In genomic region chrX:131752493-131753198, GRCh38 we compare ENCODE assay signal across 10 cellular contexts.
A peak's percentile ranks its signal among the peaks of the same experiment; 100 is the strongest.
DNase-seq lines count a peak whose midpoint lies in the region; ATAC-seq lines count a peak whose summit lies in the region.
"Had no signal": no experiment of that assay in that cellular context is flagged by ENCODE, and none has a peak within 500 bp of the region (broad histone marks: within the 10 kb centered on the region; RNA-seq: fewer than 3 reads in every experiment).

No MANE protein-coding gene starts in this region.

- no peak overlapping the region for H3K4me3 ChIP-seq in mesendoderm (ENCODE audit: low read length)
- H3K4me3 ChIP-seq: lower lobe of right lung had no signal

- peak overlapping the region in 5 of 6 donors; percentile 78 to 94 (median 89) for H3K27ac Mint-ChIP-seq in naive B cell

- H2BK15ac ChIP-seq in mesendoderm (replicated peaks; ENCODE audit: low read depth): no peak overlapping the region

- H3K9ac ChIP-seq in mesendoderm (ENCODE audit: low read length): no peak overlapping the region

- H3K4ac ChIP-seq in mesendoderm (ENCODE audit: low read depth, low read length): no peak overlapping the region

- H3K9me3 Mint-ChIP-seq in naive B cell: no peaks in the 10 kb centered on the region

- ATAC-seq in HG02870 (IDR thresholded peaks at IDR 0.05; ENCODE audit: unreplicated experiment): peak; percentile 62
- peak in 1 of 2 donors; percentile 60 for ATAC-seq in naive B cell (ENCODE audit: low read depth in 2 of 2)

- H4K8ac ChIP-seq in mesendoderm (ENCODE audit: low read depth, low read length): no peak overlapping the region

- no peak overlapping the region for H4K5ac ChIP-seq in mesendoderm (ENCODE audit: low read length)

- peaks cover 2% of the 10 kb centered on the region for H3K36me3 ChIP-seq in mesendoderm (ENCODE audit: control insufficient read depth, insufficient read depth, low read length)
- H3K36me3 ChIP-seq: lower lobe of right lung, upper lobe of left lung had no signal

- H3K27ac ChIP-seq in mesendoderm (ENCODE audit: low read depth, low read length): no peak overlapping the region
- H3K27ac ChIP-seq: lower lobe of right lung had no signal

- H3K79me1 ChIP-seq in mesendoderm (ENCODE audit: low read length): no peaks in the 10 kb centered on the region

- WGBS in mesendoderm (ENCODE audit: extremely low coverage, insufficient coverage, low lambda C conversion rate): no CpG with 5 or more reads among the region's 24 CpGs

- no peaks in the 10 kb centered on the region for H3K27me3 Mint-ChIP-seq in naive B cell

- H3K27me3 ChIP-seq in mesendoderm (ENCODE audit: insufficient read depth, low read length, poor library complexity): no peaks in the 10 kb centered on the region
- H3K27me3 ChIP-seq: upper lobe of left lung had no signal

- H2BK5ac ChIP-seq in mesendoderm (ENCODE audit: low read length): no peak overlapping the region

- no peak overlapping the region for H3K23ac ChIP-seq in mesendoderm (ENCODE audit: low read length)

- no peaks in the 10 kb centered on the region for H3K4me1 ChIP-seq in mesendoderm (ENCODE audit: control insufficient read depth, low read depth, low read length)
- H3K4me1 ChIP-seq: lower lobe of right lung, upper lobe of left lung had no signal

- H3K4me3 Mint-ChIP-seq in naive B cell: peak overlapping the region in 6 of 8 donors; percentile 77 to 95 (median 92)

- no peak overlapping the region for H2BK120ac ChIP-seq in mesendoderm (ENCODE audit: low read depth, low read length)

- H2AK5ac ChIP-seq in mesendoderm (ENCODE audit: low read length): no peak overlapping the region

- peak; percentile 71 for DNase-seq in DMS79 treated with DMSO at 0.1 percent for 48 hours (lab: John Stamatoyannopoulos, UW)
- DNase-seq in activated T-cell treated with anti-CD3 and anti-CD28 coated beads, Interleukin-2, amount 50 U/mL, for 48 hours: peak; percentile 80
- peak; percentile 66 for DNase-seq in naive B cell
- DNase-seq in stimulated activated CD4-positive, alpha-beta T cell treated with anti-CD3 and anti-CD28 coated beads, Interleukin-2, amount 100 ng/mL, for 24 hours: no peak
- DNase-seq in mesendoderm: no peak
- no peak for DNase-seq in ecto neural progenitor cell (ENCODE audit: low spot score)
- no peak for DNase-seq in activated effector memory CD4-positive, alpha-beta T cell treated with anti-CD3 and anti-CD28 coated beads, Interleukin-2, amount 50 U/mL, for 16 hours
- DNase-seq: lower lobe of right lung had no signal

- no peak overlapping the region for H3K4me2 ChIP-seq in mesendoderm (ENCODE audit: low read length)

- peaks cover 0 to 4% of the 10 kb centered on the region in 2 donors for H3K36me3 Mint-ChIP-seq in naive B cell

- no peak overlapping the region for H3K56ac ChIP-seq in mesendoderm (ENCODE audit: low read length)

- no peaks in the 10 kb centered on the region for H3K79me2 ChIP-seq in mesendoderm (ENCODE audit: control insufficient read depth, insufficient read depth, low read length)

- no peak overlapping the region for H3K18ac ChIP-seq in mesendoderm (ENCODE audit: low read length)

- H3K4me1 Mint-ChIP-seq in naive B cell: peaks cover 0 to 17% (median 4%) of the 10 kb centered on the region in 3 donors

Comparison
In these comparisons a context has a peak if more than half of its experiments do, and no peak if none do; other contexts are left out.
1. DNase-seq: peak in DMS79 treated with DMSO at 0.1 percent for 48 hours (single experiment), activated T-cell treated with anti-CD3 and anti-CD28 coated beads, Interleukin-2, amount 50 U/mL, for 48 hours (2 of 2) and naive B cell (single experiment); none in stimulated activated CD4-positive, alpha-beta T cell treated with anti-CD3 and anti-CD28 coated beads, Interleukin-2, amount 100 ng/mL, for 24 hours (0 of 2), mesendoderm (single experiment), ecto neural progenitor cell (single experiment) and activated effector memory CD4-positive, alpha-beta T cell treated with anti-CD3 and anti-CD28 coated beads, Interleukin-2, amount 50 U/mL, for 16 hours (single experiment).